21 cellular contexts compared by ENCODE assay signal in the genomic region with DNA sequence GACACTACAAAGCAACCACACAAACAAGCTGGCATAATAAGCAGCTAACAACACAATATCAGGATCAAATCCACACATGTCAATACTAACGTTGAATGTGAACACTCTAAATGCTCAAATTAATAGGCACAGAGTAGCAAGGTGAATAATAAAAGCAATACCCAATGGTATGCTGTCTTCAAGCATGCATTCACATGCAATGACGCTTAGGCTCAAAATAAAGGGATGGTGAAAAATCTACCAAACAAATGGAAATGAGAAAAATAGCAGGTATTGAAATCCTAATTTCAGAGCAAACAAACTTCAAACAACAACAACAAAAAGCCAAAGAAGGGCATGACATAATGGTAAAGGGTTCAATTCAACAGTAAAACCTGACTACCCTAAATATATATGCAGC.
DNase-seq lines count a peak whose midpoint lies in the region; ATAC-seq, FAIRE-seq and TF ChIP-seq lines count a peak whose summit lies in the region.
"Had no signal": no experiment of that assay in that cellular context is flagged by ENCODE, and none has a peak within 500 bp of the region (broad histone marks: within the 10 kb centered on the region; RNA-seq: fewer than 3 reads in every experiment).

No MANE protein-coding gene starts in this region.

- H3K27me3 Mint-ChIP-seq in GM23338 (ENCODE audit: insufficient read depth, low read depth, poor library complexity), result peaks cover 2% of the 10 kb centered on the region
- H3K27me3 Mint-ChIP-seq in activated T-helper 1 cell treated with anti-CD3 and anti-CD28 coated beads, Interleukin-12 subunit alpha, Interleukin-12 subunit beta, Interleukin-2, Interleukin-4 antibody, amounts not matched to agents 30 ng/mL and 10 ng/mL and 1 ng/mL, durations not matched to agents 14 hours and 24 hours and 36 hours (ENCODE audit: insufficient read depth), result no peaks in the 10 kb centered on the region
- no peaks in the 10 kb centered on the region for H3K27me3 Mint-ChIP-seq in CD4-positive, alpha-beta memory T cell
- H3K27me3 Mint-ChIP-seq: B cell; CD4-positive, alpha-beta T cell had no signal

- DNase-seq in GM23338 (ENCODE audit: low spot score) (peak; percentile 19), anterior cingulate cortex (lab: John Stamatoyannopoulos, UW) (no peak), Right ventricle myocardium superior (no peak)
- DNase-seq in activated T-helper 1 cell treated with anti-CD3 and anti-CD28 coated beads, Interleukin-12 subunit alpha, Interleukin-12 subunit beta, Interleukin-2, Interleukin-4 antibody, amounts not matched to agents 30 ng/mL and 10 ng/mL and 1 ng/mL, durations not matched to agents 14 hours and 24 hours and 36 hours (ENCODE audit: low spot score), result no peak
- no peak for DNase-seq in CD4-positive, alpha-beta memory T cell
- DNase-seq: C1 segment of cervical spinal cord; CD4-positive, alpha-beta T cell; COR-L47; DMS153; DMS79 treated with DMSO at 0.1 percent for 48 hours; EL; H7; IMR-90; KBM-7 had no signal

- peaks cover 28% of the 10 kb centered on the region; the same call in 2 of the 3 replicates for H3K36me3 Mint-ChIP-seq in GM23338 (ENCODE audit: low read depth)
- H3K36me3 Mint-ChIP-seq in activated T-helper 1 cell treated with anti-CD3 and anti-CD28 coated beads, Interleukin-12 subunit alpha, Interleukin-12 subunit beta, Interleukin-2, Interleukin-4 antibody, amounts not matched to agents 30 ng/mL and 10 ng/mL and 1 ng/mL, durations not matched to agents 14 hours and 24 hours and 36 hours (ENCODE audit: low read depth), result no peaks in the 10 kb centered on the region
- H3K36me3 Mint-ChIP-seq in CD4-positive, alpha-beta memory T cell, result no peaks in the 10 kb centered on the region

- H3K4me3 Mint-ChIP-seq in GM23338, result peak overlapping the region; percentile 18; the same call in 1 of the 3 replicates
- no peak overlapping the region for H3K4me3 Mint-ChIP-seq in activated T-helper 1 cell treated with anti-CD3 and anti-CD28 coated beads, Interleukin-12 subunit alpha, Interleukin-12 subunit beta, Interleukin-2, Interleukin-4 antibody, amounts not matched to agents 30 ng/mL and 10 ng/mL and 1 ng/mL, durations not matched to agents 14 hours and 24 hours and 36 hours
- H3K4me3 Mint-ChIP-seq in CD4-positive, alpha-beta memory T cell, result no peak overlapping the region
- H3K4me3 Mint-ChIP-seq: B cell; CD4-positive, alpha-beta T cell had no signal

- H3K36me3 ChIP-seq in GM23338 (ENCODE audit: insufficient read depth) (no peaks in the 10 kb centered on the region; the same call in 1 of the 2 replicates), HUES64 (ENCODE audit: insufficient read depth, low read length) (no peaks in the 10 kb centered on the region), iPS-20b (ENCODE audit: insufficient read depth, low read depth, low read length) (no peaks in the 10 kb centered on the region)
- no peaks in the 10 kb centered on the region for H3K36me3 ChIP-seq in CD4-positive, alpha-beta memory T cell (ENCODE audit: insufficient read depth, low read length)

- peaks cover 30% of the 10 kb centered on the region for H3K9me3 Mint-ChIP-seq in GM23338
- H3K9me3 Mint-ChIP-seq in activated T-helper 1 cell treated with anti-CD3 and anti-CD28 coated beads, Interleukin-12 subunit alpha, Interleukin-12 subunit beta, Interleukin-2, Interleukin-4 antibody, amounts not matched to agents 30 ng/mL and 10 ng/mL and 1 ng/mL, durations not matched to agents 14 hours and 24 hours and 36 hours, result peaks cover 6% of the 10 kb centered on the region
- H3K9me3 Mint-ChIP-seq in CD4-positive, alpha-beta memory T cell, result peaks cover 0 to 28% (median 8%) of the 10 kb centered on the region in 8 donors

- H3F3A ChIP-seq in GM23338 (replicated peaks; ENCODE audit: low read depth), result no peaks in the 10 kb centered on the region

- POLR2A ChIA-PET in CD4-positive, alpha-beta memory T cell (lab: Charles Lee; ENCODE audit: partially characterized antibody), result no interaction called here

- H3K4me1 ChIP-seq in GM23338 (ENCODE audit: insufficient read depth), result 0 out of 2 replicates have a peak, but pooled peaks cover 9% of the 10 kb centered on the region
- H3K4me1 ChIP-seq in HUES64 (ENCODE audit: insufficient read depth, low read length), result no peaks in the 10 kb centered on the region; the same call in 1 of the 2 replicates
- H3K4me1 ChIP-seq in iPS-20b (ENCODE audit: insufficient read depth, low read length), result peaks cover 13% of the 10 kb centered on the region; the same call in 1 of the 2 replicates
- no peaks in the 10 kb centered on the region for H3K4me1 ChIP-seq in CD4-positive, alpha-beta memory T cell (ENCODE audit: insufficient read depth, low read length)

- H3K4me3 ChIP-seq in GM23338 (peak overlapping the region; percentile 40), HUES64 (ENCODE audit: low read length) (peak overlapping the region; percentile 29; the same call in 1 of the 2 replicates), iPS-20b (ENCODE audit: low read length) (peak overlapping the region; percentile 34; the same call in 1 of the 2 replicates)
- no peak overlapping the region for H3K4me3 ChIP-seq in CD4-positive, alpha-beta memory T cell (ENCODE audit: low read length in 2 of 2)

- no peaks in the 10 kb centered on the region for H3K9me2 ChIP-seq in GM23338 (ENCODE audit: insufficient read depth)

- CTCF ChIA-PET in CD4-positive, alpha-beta memory T cell (lab: Charles Lee; ENCODE audit: partially characterized antibody), result no interaction called here

- H3K9me3 ChIP-seq in HUES64 (ENCODE audit: insufficient read depth, low read depth, low read length) (no peaks in the 10 kb centered on the region), iPS-20b (ENCODE audit: insufficient read depth, low read depth, low read length) (peaks cover 8% of the 10 kb centered on the region; the same call in 1 of the 2 replicates)
- no peaks in the 10 kb centered on the region for H3K9me3 ChIP-seq in CD4-positive, alpha-beta memory T cell (ENCODE audit: control insufficient read depth in 1 of 2, low read length in 2 of 2)

- no peak overlapping the region for H3K9ac ChIP-seq in HUES64 (ENCODE audit: low read depth, low read length)
- H3K9ac ChIP-seq in iPS-20b (ENCODE audit: low read depth, low read length), result no peak overlapping the region

- H3K27ac ChIP-seq in GM23338 (ENCODE audit: low read depth) (no peak overlapping the region), HUES64 (ENCODE audit: low read depth, low read length) (peak overlapping the region; percentile 2; the same call in 1 of the 2 replicates), iPS-20b (ENCODE audit: low read length) (no peak overlapping the region)
- H3K27ac ChIP-seq in CD4-positive, alpha-beta memory T cell (ENCODE audit: low read depth, low read length), result no peak overlapping the region

- 20% methylated on average over 1 of the region's 2 CpGs for WGBS in HUES64

- H3K27ac Mint-ChIP-seq in GM23338, result no peak overlapping the region
- no peak overlapping the region for H3K27ac Mint-ChIP-seq in activated T-helper 1 cell treated with anti-CD3 and anti-CD28 coated beads, Interleukin-12 subunit alpha, Interleukin-12 subunit beta, Interleukin-2, Interleukin-4 antibody, amounts not matched to agents 30 ng/mL and 10 ng/mL and 1 ng/mL, durations not matched to agents 14 hours and 24 hours and 36 hours
- H3K27ac Mint-ChIP-seq in CD4-positive, alpha-beta memory T cell, result no peak overlapping the region
- H3K27ac Mint-ChIP-seq: B cell; CD4-positive, alpha-beta T cell had no signal

- no peaks in the 10 kb centered on the region for H3K79me2 ChIP-seq in GM23338 (replicated peaks; ENCODE audit: insufficient read depth)

- TF ChIP-seq CTCF in GM23338 (conservative IDR thresholded peaks at IDR 0.05; ENCODE audit: low read depth in 2 of 2), result no peak

- intact Hi-C loops in activated T-helper 1 cell treated with anti-CD3 and anti-CD28 coated beads, Interleukin-12 subunit alpha, Interleukin-12 subunit beta, Interleukin-2, Interleukin-4 antibody, amounts not matched to agents 30 ng/mL and 10 ng/mL and 1 ng/mL, durations not matched to agents 14 hours and 24 hours and 36 hours (cut with micrococcal nuclease), result no loop called here
- intact Hi-C loops in Right ventricle myocardium superior (cut with DNase I), result no loop called here
- intact Hi-C loops in CD4-positive, alpha-beta memory T cell (cut with micrococcal nuclease), result no loop called here

- H3K27me3 ChIP-seq in GM23338 (ENCODE audit: insufficient read depth) (peaks cover 29% of the 10 kb centered on the region), HUES64 (ENCODE audit: insufficient read depth, low read length) (peaks cover 2% of the 10 kb centered on the region; the same call in 1 of the 2 replicates), iPS-20b (ENCODE audit: insufficient read depth, low read length) (no peaks in the 10 kb centered on the region; the same call in 1 of the 2 replicates)
- H3K27me3 ChIP-seq in CD4-positive, alpha-beta memory T cell (ENCODE audit: insufficient read depth, low read length), result no peaks in the 10 kb centered on the region

- no peak overlapping the region for H2AFZ ChIP-seq in GM23338

- peak overlapping the region; percentile 61 for H3K4me2 ChIP-seq in GM23338

- H4K20me1 ChIP-seq in GM23338 (replicated peaks; ENCODE audit: insufficient read depth), result no peaks in the 10 kb centered on the region

- peak; percentile 49 for FAIRE-seq in colon (lab: Jason Lieb, UNC)
- FAIRE-seq: D721Med, G401.6, GM12892 had no signal

- peaks cover 19% of the 10 kb centered on the region for H3K4me1 Mint-ChIP-seq in GM23338
- no peaks in the 10 kb centered on the region for H3K4me1 Mint-ChIP-seq in activated T-helper 1 cell treated with anti-CD3 and anti-CD28 coated beads, Interleukin-12 subunit alpha, Interleukin-12 subunit beta, Interleukin-2, Interleukin-4 antibody, amounts not matched to agents 30 ng/mL and 10 ng/mL and 1 ng/mL, durations not matched to agents 14 hours and 24 hours and 36 hours (ENCODE audit: low read depth)
- H3K4me1 Mint-ChIP-seq in CD4-positive, alpha-beta memory T cell, result no peaks in the 10 kb centered on the region
- H3K4me1 Mint-ChIP-seq: B cell had no signal

- peak; percentile 63 for ATAC-seq in GM23338
- no peak for ATAC-seq in Right ventricle myocardium superior (ENCODE audit: poor library complexity)

TF ChIP-seq in GM23338, 12 proteins besides CTCF, POLR2A, EP300 and RAD21:
- TF ChIP-seq, protein P1, sequence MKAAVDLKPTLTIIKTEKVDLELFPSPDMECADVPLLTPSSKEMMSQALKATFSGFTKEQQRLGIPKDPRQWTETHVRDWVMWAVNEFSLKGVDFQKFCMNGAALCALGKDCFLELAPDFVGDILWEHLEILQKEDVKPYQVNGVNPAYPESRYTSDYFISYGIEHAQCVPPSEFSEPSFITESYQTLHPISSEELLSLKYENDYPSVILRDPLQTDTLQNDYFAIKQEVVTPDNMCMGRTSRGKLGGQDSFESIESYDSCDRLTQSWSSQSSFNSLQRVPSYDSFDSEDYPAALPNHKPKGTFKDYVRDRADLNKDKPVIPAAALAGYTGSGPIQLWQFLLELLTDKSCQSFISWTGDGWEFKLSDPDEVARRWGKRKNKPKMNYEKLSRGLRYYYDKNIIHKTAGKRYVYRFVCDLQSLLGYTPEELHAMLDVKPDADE (IDR thresholded peaks at IDR 0.05), result no peak
- TF ChIP-seq NANOG (IDR thresholded peaks at IDR 0.05; ENCODE audit: borderline replicate concordance), result peak; percentile 79; the same call in 1 of the 2 replicates

Comparison
In these comparisons a context has a peak if more than half of its experiments do, and no peak if none do; other contexts are left out.
1. H3K4me3 ChIP-seq: peak in GM23338 (single experiment), HUES64 (single experiment) and iPS-20b (single experiment); none in CD4-positive, alpha-beta memory T cell (0 of 2).